Comparison of ENCODE assay signal across 15 cellular contexts in genomic region chr1:8674912-8675311, GRCh38.
DNase-seq lines count a peak whose midpoint lies in the region; ATAC-seq and TF ChIP-seq lines count a peak whose summit lies in the region.
"Had no signal": no experiment of that assay in that cellular context is flagged by ENCODE, and none has a peak within 500 bp of the region (broad histone marks: within the 10 kb centered on the region; RNA-seq: fewer than 3 reads in every experiment).

No MANE protein-coding gene starts in this region.

- no peak overlapping the region for H3K4me3 Mint-ChIP-seq in dendritic cell treated with granulocyte-macrophage colony-stimulating factor and Interleukin-4, amounts not matched to agents 40 ng/mL and 50 ng/mL, for 4 days
- peak overlapping the region; percentile 25 for H3K4me3 Mint-ChIP-seq in progenitor cell of endocrine pancreas (ENCODE audit: low read depth)
- H3K4me3 Mint-ChIP-seq: activated CD4-positive, alpha-beta T cell treated with anti-CD3 and anti-CD28 coated beads, Interleukin-2, amount 10 ng/mL, durations not matched to agents 7 days and 5 days; natural killer cell had no signal

- no peaks in the 10 kb centered on the region for H3K36me3 Mint-ChIP-seq in dendritic cell treated with granulocyte-macrophage colony-stimulating factor and Interleukin-4, amounts not matched to agents 40 ng/mL and 50 ng/mL, for 4 days (ENCODE audit: low read depth)
- peaks cover 5% of the 10 kb centered on the region for H3K36me3 Mint-ChIP-seq in progenitor cell of endocrine pancreas (ENCODE audit: insufficient read depth)
- H3K36me3 Mint-ChIP-seq: natural killer cell had no signal

- ATAC-seq in HG02970 (IDR thresholded peaks at IDR 0.05; ENCODE audit: low FRiP score, unreplicated experiment), result no peak
- ATAC-seq: heart right ventricle, left ventricle myocardium superior, natural killer cell had no signal

- no peaks in the 10 kb centered on the region for H3K27me3 Mint-ChIP-seq in dendritic cell treated with granulocyte-macrophage colony-stimulating factor and Interleukin-4, amounts not matched to agents 40 ng/mL and 50 ng/mL, for 4 days
- H3K27me3 Mint-ChIP-seq in progenitor cell of endocrine pancreas, result no peaks in the 10 kb centered on the region
- H3K27me3 Mint-ChIP-seq: activated CD4-positive, alpha-beta T cell treated with anti-CD3 and anti-CD28 coated beads, Interleukin-2, amount 10 ng/mL, durations not matched to agents 7 days and 5 days had no signal

- H3K27ac Mint-ChIP-seq in dendritic cell treated with granulocyte-macrophage colony-stimulating factor and Interleukin-4, amounts not matched to agents 40 ng/mL and 50 ng/mL, for 4 days, result peak overlapping the region; percentile 45
- H3K27ac Mint-ChIP-seq in progenitor cell of endocrine pancreas, result peak overlapping the region; percentile 79
- H3K27ac Mint-ChIP-seq: activated CD4-positive, alpha-beta T cell treated with anti-CD3 and anti-CD28 coated beads, Interleukin-2, amount 10 ng/mL, durations not matched to agents 7 days and 5 days; natural killer cell had no signal

- DNase-seq in DMS53 (lab: John Stamatoyannopoulos, UW), result peak; percentile 36
- no peak for DNase-seq in DMS53 treated with DMSO at 0.1 percent for 48 hours (lab: John Stamatoyannopoulos, UW; ENCODE audit: unreplicated experiment)
- peak; percentile 51 for DNase-seq in NCI-H82 treated with DMSO at 0.1 percent for 48 hours (lab: John Stamatoyannopoulos, UW; ENCODE audit: unreplicated experiment)
- no peak for DNase-seq in progenitor cell of endocrine pancreas (ENCODE audit: low spot score, unreplicated experiment)
- no peak for DNase-seq in mesenteric fat pad (ENCODE audit: low spot score)
- no peak for DNase-seq in MV-4-11 (lab: John Stamatoyannopoulos, UW)
- DNase-seq: activated CD4-positive, alpha-beta T cell treated with anti-CD3 and anti-CD28 coated beads, Interleukin-2, amount 10 ng/mL, durations not matched to agents 7 days and 5 days; activated effector memory CD4-positive, alpha-beta T cell treated with anti-CD3 and anti-CD28 coated beads, Interleukin-2, amount 50 U/mL, for 16 hours; H7; heart right ventricle; left ventricle myocardium superior; natural killer cell; NCI-H345 had no signal

- no peaks in the 10 kb centered on the region for H3K9me3 Mint-ChIP-seq in dendritic cell treated with granulocyte-macrophage colony-stimulating factor and Interleukin-4, amounts not matched to agents 40 ng/mL and 50 ng/mL, for 4 days
- no peaks in the 10 kb centered on the region for H3K9me3 Mint-ChIP-seq in progenitor cell of endocrine pancreas (ENCODE audit: low read depth)
- H3K9me3 Mint-ChIP-seq: activated CD4-positive, alpha-beta T cell treated with anti-CD3 and anti-CD28 coated beads, Interleukin-2, amount 10 ng/mL, durations not matched to agents 7 days and 5 days; natural killer cell had no signal

- H3K4me1 Mint-ChIP-seq in dendritic cell treated with granulocyte-macrophage colony-stimulating factor and Interleukin-4, amounts not matched to agents 40 ng/mL and 50 ng/mL, for 4 days (ENCODE audit: low read depth), result peaks cover 25% of the 10 kb centered on the region
- H3K4me1 Mint-ChIP-seq in progenitor cell of endocrine pancreas (ENCODE audit: low read depth), result peaks cover 67% of the 10 kb centered on the region

- TF ChIP-seq CTCF in progenitor cell of endocrine pancreas (IDR thresholded peaks at IDR 0.05; ENCODE audit: unreplicated experiment), result no peak

- intact Hi-C loops in dendritic cell treated with granulocyte-macrophage colony-stimulating factor and Interleukin-4, amounts not matched to agents 40 ng/mL and 50 ng/mL, for 4 days (cut with micrococcal nuclease), result loop anchor here (5.0 kb wide), 1 partner anchor 52 kb away; no protein-coding TSS in a partner anchor

Comparison
In these comparisons a context has a peak if more than half of its experiments do, and no peak if none do; other contexts are left out.
1. DNase-seq: peak in DMS53 (single experiment) and NCI-H82 treated with DMSO at 0.1 percent for 48 hours (single experiment); none in DMS53 treated with DMSO at 0.1 percent for 48 hours (single experiment), progenitor cell of endocrine pancreas (single experiment), mesenteric fat pad (single experiment) and MV-4-11 (single experiment).